In the genomic region with DNA sequence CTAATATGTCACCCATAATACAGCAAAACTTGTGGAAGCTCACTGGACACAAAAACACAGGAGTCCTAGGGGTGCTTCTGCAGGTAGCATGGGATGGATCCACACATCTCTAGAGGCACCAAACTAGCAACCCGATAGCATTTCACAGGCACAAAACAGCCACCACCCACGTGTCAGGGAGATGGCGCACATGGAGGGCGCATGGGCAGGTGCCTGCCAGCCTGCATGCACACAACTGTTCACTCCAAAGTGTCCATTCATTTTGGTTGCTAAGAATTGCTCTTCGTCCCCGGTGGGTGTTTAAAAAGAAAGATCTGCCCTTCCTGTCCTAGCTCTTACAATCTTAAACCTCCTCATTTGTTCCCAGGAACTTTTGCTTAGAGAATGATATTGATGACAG, we compare ENCODE assay signal across 27 cellular contexts.
"Had no signal": no experiment of that assay in that cellular context is flagged by ENCODE, and none has a peak within 500 bp of the region (broad histone marks: within the 10 kb centered on the region; RNA-seq: fewer than 3 reads in every experiment).

No MANE protein-coding gene starts in this region.

- DNase-seq: activated CD4-positive, alpha-beta memory T cell treated with anti-CD3 and anti-CD28 coated beads, Interleukin-2, amount 10 ng/mL, durations not matched to agents 7 days and 5 days; activated CD4-positive, alpha-beta T cell treated with anti-CD3 and anti-CD28 coated beads for 1 hour; activated CD4-positive, alpha-beta T cell treated with anti-CD3 and anti-CD28 coated beads for 4 hours; activated CD4-positive, alpha-beta T cell treated with anti-CD3 and anti-CD28 coated beads, Interleukin-2, amount 10 ng/mL, durations not matched to agents 7 days and 5 days; activated CD4-positive, alpha-beta T cell treated with anti-CD3 and anti-CD28 coated beads, Interleukin-2, amount 50 U/mL, for 4 hours; activated CD8-positive, alpha-beta memory T cell treated with anti-CD3 and anti-CD28 coated beads, Interleukin-2, amount 10 ng/mL, durations not matched to agents 7 days and 5 days; activated CD8-positive, alpha-beta memory T cell treated with anti-CD3 and anti-CD28 coated beads, Interleukin-2, amount 50 U/mL, for 4 hours; activated gamma-delta T cell; activated naive CD4-positive, alpha-beta T cell; activated naive CD4-positive, alpha-beta T cell treated with anti-CD3 and anti-CD28 coated beads, Interleukin-2, amount 10 ng/mL, durations not matched to agents 7 days and 5 days; activated naive CD8-positive, alpha-beta T cell treated with anti-CD3 and anti-CD28 coated beads, Interleukin-2, amount 10 ng/mL, durations not matched to agents 7 days and 5 days; activated T-cell treated with anti-CD3 and anti-CD28 coated beads for 4 hours; activated T-cell treated with anti-CD3 and anti-CD28 coated beads, Interleukin-2, amount 50 U/mL, for 24 hours; activated T-cell treated with anti-CD3 and anti-CD28 coated beads, Interleukin-2, amount 50 U/mL, for 72 hours; central memory CD4-positive, alpha-beta T cell; cerebellar nuclear complex; colonic mucosa; effector memory CD4-positive, alpha-beta T cell; endodermal cell; foreskin fibroblast; T-helper 2 cell had no signal

- H3K4me1 ChIP-seq: ascending aorta, breast epithelium, colonic mucosa had no signal

- H3K27me3 ChIP-seq: ascending aorta, cardiac muscle cell, colonic mucosa, dorsolateral prefrontal cortex had no signal

- H3K36me3 ChIP-seq: ascending aorta, breast epithelium, cardiac muscle cell, colonic mucosa had no signal

- H3K9me3 ChIP-seq: colonic mucosa had no signal

- H3K27ac ChIP-seq: ascending aorta, breast epithelium, cardiac muscle cell, colonic mucosa, dorsolateral prefrontal cortex had no signal

- H3K4me3 ChIP-seq: ascending aorta, breast epithelium, cardiac muscle cell, colonic mucosa, dorsolateral prefrontal cortex had no signal

- ATAC-seq: activated CD8-positive, alpha-beta memory T cell treated with anti-CD3 and anti-CD28 coated beads, Interleukin-2, amount 10 ng/mL, durations not matched to agents 7 days and 5 days; activated naive CD4-positive, alpha-beta T cell treated with anti-CD3 and anti-CD28 coated beads, Interleukin-2, amount 50 U/mL, for 72 hours; activated T-cell treated with anti-CD3 and anti-CD28 coated beads, Interleukin-2, amount 50 U/mL, for 72 hours; esophagus mucosa had no signal
